8 cellular contexts compared by ENCODE assay signal in genomic region chr14:105486974-105487448, GRCh38. TPM values are rescaled to one million over a fixed set of nuclear protein-coding genes. Genes with fewer than 3 reads are reported as not detected.
DNase-seq lines count a peak whose midpoint lies in the region; ATAC-seq and TF ChIP-seq lines count a peak whose summit lies in the region.

No MANE protein-coding gene starts in this region.

- no peak overlapping the region for H3K23ac ChIP-seq in mesendoderm (ENCODE audit: low read length)

- H2BK120ac ChIP-seq in mesendoderm (ENCODE audit: low read depth, low read length), result no peak overlapping the region

- ATAC-seq in activated naive CD8-positive, alpha-beta T cell treated with anti-CD3 and anti-CD28 coated beads, Interleukin-2, amount 50 U/mL, for 24 hours, result no peak
- no peak for ATAC-seq in upper lobe of right lung
- no peak for ATAC-seq in GM18517 (IDR thresholded peaks at IDR 0.05; ENCODE audit: unreplicated experiment)

- H2AK5ac ChIP-seq in mesendoderm (ENCODE audit: low read length), result no peak overlapping the region

- DNase-seq in NCI-H1105 treated with DMSO at 0.1 percent for 48 hours (lab: John Stamatoyannopoulos, UW) (peak; percentile 30), mesendoderm (no peak), upper lobe of right lung (no peak), osteocyte (ENCODE audit: extremely low spot score, unreplicated experiment) (no peak), midbrain (lab: John Stamatoyannopoulos, UW) (no peak)
- peak; percentile 65 for DNase-seq in activated naive CD8-positive, alpha-beta T cell treated with anti-CD3 and anti-CD28 coated beads, Interleukin-2, amount 50 U/mL, for 24 hours

- H3K36me3 ChIP-seq in BLaER1 (no peaks in the 10 kb centered on the region; the same call in 1 of the 2 replicates), mesendoderm (ENCODE audit: control insufficient read depth, insufficient read depth, low read length) (no peaks in the 10 kb centered on the region), upper lobe of right lung (no peaks in the 10 kb centered on the region)

- H3K4me1 ChIP-seq in BLaER1 (peaks cover 80% of the 10 kb centered on the region), mesendoderm (ENCODE audit: control insufficient read depth, low read depth, low read length) (no peaks in the 10 kb centered on the region), upper lobe of right lung (peaks cover 57% of the 10 kb centered on the region)

- peaks cover 40% of the 10 kb centered on the region for H3K27me3 ChIP-seq in BLaER1
- peaks cover 8% of the 10 kb centered on the region for H3K27me3 ChIP-seq in mesendoderm (ENCODE audit: insufficient read depth, low read length, poor library complexity)
- no peaks in the 10 kb centered on the region for H3K27me3 ChIP-seq in upper lobe of right lung

- H3K27me3 Mint-ChIP-seq in activated naive CD8-positive, alpha-beta T cell treated with anti-CD3 and anti-CD28 coated beads, Interleukin-2, amount 50 U/mL, for 24 hours, result no peaks in the 10 kb centered on the region
- no peaks in the 10 kb centered on the region for H3K27me3 Mint-ChIP-seq in osteocyte (ENCODE audit: unreplicated experiment)

- no peak overlapping the region for H2BK5ac ChIP-seq in mesendoderm (ENCODE audit: low read length)

- peak overlapping the region; percentile 81 for H3K56ac ChIP-seq in mesendoderm (ENCODE audit: low read length)

- H3K18ac ChIP-seq in mesendoderm (ENCODE audit: low read length), result peak overlapping the region; percentile 13

- no peak overlapping the region for H3K4ac ChIP-seq in mesendoderm (ENCODE audit: low read depth, low read length)

- peak overlapping the region; percentile 72 for H3K4me3 ChIP-seq in BLaER1
- H3K4me3 ChIP-seq in mesendoderm (ENCODE audit: low read length), result peak overlapping the region; percentile 17
- H3K4me3 ChIP-seq in upper lobe of right lung, result peak overlapping the region; percentile 73

- no peaks in the 10 kb centered on the region for H3K79me2 ChIP-seq in mesendoderm (ENCODE audit: control insufficient read depth, insufficient read depth, low read length)

- no peak overlapping the region for H4K8ac ChIP-seq in mesendoderm (ENCODE audit: low read depth, low read length)

- H2BK15ac ChIP-seq in mesendoderm (replicated peaks; ENCODE audit: low read depth), result no peak overlapping the region

- peaks cover 59% of the 10 kb centered on the region for H3K4me1 Mint-ChIP-seq in activated naive CD8-positive, alpha-beta T cell treated with anti-CD3 and anti-CD28 coated beads, Interleukin-2, amount 50 U/mL, for 24 hours
- H3K4me1 Mint-ChIP-seq in osteocyte (ENCODE audit: unreplicated experiment), result peaks cover 48% of the 10 kb centered on the region

- no peaks in the 10 kb centered on the region for H3K9me3 ChIP-seq in BLaER1
- no peaks in the 10 kb centered on the region for H3K9me3 ChIP-seq in upper lobe of right lung

- peak overlapping the region; percentile 81 for H3K4me3 Mint-ChIP-seq in activated naive CD8-positive, alpha-beta T cell treated with anti-CD3 and anti-CD28 coated beads, Interleukin-2, amount 50 U/mL, for 24 hours
- H3K4me3 Mint-ChIP-seq in osteocyte (ENCODE audit: unreplicated experiment), result no peak overlapping the region

- WGBS in mesendoderm (ENCODE audit: extremely low coverage, insufficient coverage, low lambda C conversion rate), result no CpG with 5 or more reads among the region's 45 CpGs

- intact Hi-C loops in upper lobe of right lung (cut with DNase I), result no loop called here

- no peaks in the 10 kb centered on the region for H3K9me3 Mint-ChIP-seq in activated naive CD8-positive, alpha-beta T cell treated with anti-CD3 and anti-CD28 coated beads, Interleukin-2, amount 50 U/mL, for 24 hours
- no peaks in the 10 kb centered on the region for H3K9me3 Mint-ChIP-seq in osteocyte (ENCODE audit: unreplicated experiment)

- H3K9ac ChIP-seq in BLaER1 (peak overlapping the region; percentile 72), mesendoderm (ENCODE audit: low read length) (peak overlapping the region; percentile 70)

- H3K27ac ChIP-seq in BLaER1 (peak overlapping the region; percentile 58), mesendoderm (ENCODE audit: low read depth, low read length) (no peak overlapping the region), upper lobe of right lung (peak overlapping the region; percentile 91)

- H3K4me2 ChIP-seq in BLaER1, result peak overlapping the region; percentile 99
- peak overlapping the region; percentile 54 for H3K4me2 ChIP-seq in mesendoderm (ENCODE audit: low read length)

- peaks cover 3% of the 10 kb centered on the region for H3K36me3 Mint-ChIP-seq in activated naive CD8-positive, alpha-beta T cell treated with anti-CD3 and anti-CD28 coated beads, Interleukin-2, amount 50 U/mL, for 24 hours (ENCODE audit: low read depth)
- no peaks in the 10 kb centered on the region for H3K36me3 Mint-ChIP-seq in osteocyte (ENCODE audit: unreplicated experiment)

- no peak for TF ChIP-seq CTCF in upper lobe of right lung (IDR thresholded peaks at IDR 0.05)
- no peak for TF ChIP-seq CTCF in osteocyte (IDR thresholded peaks at IDR 0.05)

- H4K5ac ChIP-seq in mesendoderm (ENCODE audit: low read length), result no peak overlapping the region

- no peaks in the 10 kb centered on the region for H3K79me1 ChIP-seq in mesendoderm (ENCODE audit: low read length)

- peaks cover 38% of the 10 kb centered on the region for H4K20me1 ChIP-seq in BLaER1

- H3K27ac Mint-ChIP-seq in activated naive CD8-positive, alpha-beta T cell treated with anti-CD3 and anti-CD28 coated beads, Interleukin-2, amount 50 U/mL, for 24 hours, result no peak overlapping the region
- no peak overlapping the region for H3K27ac Mint-ChIP-seq in osteocyte (ENCODE audit: unreplicated experiment)

RNA-seq across cellular contexts. Expression of gene CRIP1, which starts 0.3 kb away (rescaled TPM):
- polyA plus RNA-seq in mesendoderm (2013, experiment 1 of 2), result 8.8 TPM
- polyA plus RNA-seq in mesendoderm (2013, experiment 2 of 2), result 8.3 TPM
- total RNA-seq in upper lobe of right lung (96.2 TPM), osteocyte (31.0 and 34.1 TPM in 2 replicates)

RNA-seq across cellular contexts. Expression of gene TEDC1, which starts 4.0 kb away (rescaled TPM):
- 4.5 TPM for polyA plus RNA-seq in mesendoderm (2013, experiment 1 of 2)
- polyA plus RNA-seq in mesendoderm (2013, experiment 2 of 2), result 3.9 TPM
- 7.9 TPM for total RNA-seq in upper lobe of right lung
- total RNA-seq in osteocyte, result 8.4 and 11.0 TPM in 2 replicates

RNA-seq across cellular contexts. Expression of gene CRIP2, which starts 12.4 kb away (rescaled TPM):
- polyA plus RNA-seq in mesendoderm (2013, experiment 1 of 2), result 8.3 TPM
- polyA plus RNA-seq in mesendoderm (2013, experiment 2 of 2), result 7.8 TPM
- total RNA-seq in upper lobe of right lung (191 TPM), osteocyte (183 and 191 TPM in 2 replicates)

RNA-seq across cellular contexts. Expression of gene TMEM121, which starts 39.4 kb away (rescaled TPM):
- 0.06 TPM for polyA plus RNA-seq in mesendoderm (2013, experiment 1 of 2)
- 0.04 TPM for polyA plus RNA-seq in mesendoderm (2013, experiment 2 of 2)
- total RNA-seq in upper lobe of right lung (1.5 TPM), osteocyte (3.3 and 3.6 TPM in 2 replicates)

Comparison
In these comparisons a context has a peak if more than half of its experiments do, and no peak if none do; other contexts are left out.
1. H3K4me3 ChIP-seq: peak in every context shown above with its lines; median percentile 73 in upper lobe of right lung; 72 in BLaER1; 17 in mesendoderm.
2. DNase-seq: peak in NCI-H1105 treated with DMSO at 0.1 percent for 48 hours (single experiment) and activated naive CD8-positive, alpha-beta T cell treated with anti-CD3 and anti-CD28 coated beads, Interleukin-2, amount 50 U/mL, for 24 hours (single experiment); none in mesendoderm (single experiment), upper lobe of right lung (single experiment), osteocyte (single experiment) and midbrain (single experiment).